8 cellular contexts compared by ENCODE assay signal in genomic region chr16:66521951-66522771, GRCh38. TPM values are rescaled to one million over a fixed set of nuclear protein-coding genes. Genes with fewer than 3 reads are reported as not detected.
DNase-seq lines count a peak whose midpoint lies in the region; ATAC-seq, FAIRE-seq and TF ChIP-seq lines count a peak whose summit lies in the region.

No MANE protein-coding gene starts in this region.

- no peak for TF ChIP-seq CTCF in kidney (IDR thresholded peaks at IDR 0.05; ENCODE audit: borderline replicate concordance, extremely low read depth, insufficient read depth)
- TF ChIP-seq CTCF in BE2C (IDR thresholded peaks at IDR 0.05; ENCODE audit: low read depth, low read length) = no peak

- peaks cover 0 to 8% of the 10 kb centered on the region in 2 donors for H3K36me3 Mint-ChIP-seq in activated naive CD4-positive, alpha-beta T cell treated with anti-CD3 and anti-CD28 coated beads, Interleukin-2, amount 50 U/mL, for 72 hours

- H3K9me3 ChIP-seq in kidney (ENCODE audit: control insufficient read depth in 1 of 2, low read length in 2 of 2) (no peaks in the 10 kb centered on the region), BE2C (no peaks in the 10 kb centered on the region)

- FAIRE-seq in kidney (lab: Jason Lieb, UNC) = no peak

- DNase-seq in SK-MEL-5 (ENCODE audit: low read depth, low spot score) (peak; percentile 77), kidney (peak; percentile 86), BE2C (no peak)
- DNase-seq in activated naive CD4-positive, alpha-beta T cell treated with anti-CD3 and anti-CD28 coated beads, Interleukin-2, amount 50 U/mL, for 72 hours (ENCODE audit: low spot score in 2 of 2) = peak; percentile 84 to 98
- DNase-seq in stimulated activated CD8-positive, alpha-beta memory T cell treated with anti-CD3 and anti-CD28 coated beads, Interleukin-2, amount 100 ng/mL, for 1 hour (ENCODE audit: low read depth in 2 of 2) = peak; percentile 85 to 86

- H3K4me3 ChIP-seq in kidney (ENCODE audit: low read length in 2 of 2) (no peak overlapping the region), BE2C (ENCODE audit: low read depth, low read length) (no peak overlapping the region)

- in situ Hi-C loops in SK-MEL-5 (cut with HindIII; ENCODE audit: low pct_unique_long_range_greater_than_20kb, low sequenced_read_pairs) = no loop called here

- no peaks in the 10 kb centered on the region for H3K9me3 Mint-ChIP-seq in activated naive CD4-positive, alpha-beta T cell treated with anti-CD3 and anti-CD28 coated beads, Interleukin-2, amount 50 U/mL, for 72 hours

- no peaks in the 10 kb centered on the region for H3K27me3 ChIP-seq in BE2C

- H3K36me3 ChIP-seq in kidney (ENCODE audit: control insufficient read depth in 1 of 2, insufficient read depth in 2 of 2, low read length in 2 of 2) = peaks cover 2 to 16% of the 10 kb centered on the region in 2 donors
- H3K36me3 ChIP-seq in BE2C = no peaks in the 10 kb centered on the region

- H3K4me1 ChIP-seq in kidney (ENCODE audit: control insufficient read depth in 1 of 2, insufficient read depth in 1 of 2, low read depth in 1 of 2, low read length in 2 of 2) = peaks cover 15 to 23% of the 10 kb centered on the region in 2 donors
- peaks cover 5% of the 10 kb centered on the region for H3K4me1 ChIP-seq in BE2C

- intact Hi-C loops in kidney (cut with DNase I) = no loop called here

- ATAC-seq in GM18502 (IDR thresholded peaks at IDR 0.05; ENCODE audit: poor library complexity, unreplicated experiment) (peak; percentile 74), HG03060 (IDR thresholded peaks at IDR 0.05; ENCODE audit: low read depth, unreplicated experiment) (peak; percentile 52), HG02970 (IDR thresholded peaks at IDR 0.05; ENCODE audit: low FRiP score, unreplicated experiment) (no peak)
- peak; percentile 94 for ATAC-seq in activated naive CD4-positive, alpha-beta T cell treated with anti-CD3 and anti-CD28 coated beads, Interleukin-2, amount 50 U/mL, for 72 hours

- peak overlapping the region; percentile 91 to 97 for H3K27ac Mint-ChIP-seq in activated naive CD4-positive, alpha-beta T cell treated with anti-CD3 and anti-CD28 coated beads, Interleukin-2, amount 50 U/mL, for 72 hours

- H3K27ac ChIP-seq in kidney (ENCODE audit: low read depth in 2 of 2, low read length in 2 of 2) = peak overlapping the region in 1 of 2 donors; percentile 34

- no peak overlapping the region for H3K9ac ChIP-seq in kidney (ENCODE audit: low read length in 2 of 2)

RNA-seq across cellular contexts. Expression of gene TK2, which starts 27.8 kb away (rescaled TPM):
- total RNA-seq in SK-MEL-5 (2014; rRNA removed; shearing (Covaris generic)) = 19.7 and 23.6 TPM in 2 replicates
- 19.3 and 19.4 TPM in 2 replicates for polyA plus RNA-seq in SK-MEL-5 (2015; cell fraction: cytosol; rRNA removed)
- polyA plus RNA-seq in SK-MEL-5 (2015; cell fraction: nucleus; rRNA removed) = 43.9 and 50.5 TPM in 2 replicates
- total RNA-seq in activated naive CD4-positive, alpha-beta T cell treated with anti-CD3 and anti-CD28 coated beads, Interleukin-2, amount 50 U/mL, for 72 hours = 1 to 10 TPM; 2.7 to 9.1 TPM
- 44.2 TPM for total RNA-seq in kidney
- 31.0 TPM for polyA plus RNA-seq in kidney (ENCODE audit: insufficient read depth, low read depth, low replicate concordance)
- polyA plus RNA-seq in BE2C (2012; ENCODE audit: insufficient read depth, insufficient read length, low read depth) = 13.7 TPM

RNA-seq across cellular contexts. Expression of gene CKLF, which starts 30.2 kb away (rescaled TPM):
- 86.7 and 87.6 TPM in 2 replicates for total RNA-seq in SK-MEL-5 (2014; rRNA removed; shearing (Covaris generic))
- polyA plus RNA-seq in SK-MEL-5 (2015; cell fraction: cytosol; rRNA removed) = 94.2 and 126 TPM in 2 replicates
- polyA plus RNA-seq in SK-MEL-5 (2015; cell fraction: nucleus; rRNA removed) = 12.3 and 32.0 TPM in 2 replicates
- total RNA-seq in activated naive CD4-positive, alpha-beta T cell treated with anti-CD3 and anti-CD28 coated beads, Interleukin-2, amount 50 U/mL, for 72 hours = 100 to 1,000 TPM; 117 to 136 TPM
- 42.4 TPM for total RNA-seq in kidney
- 28.7 TPM for polyA plus RNA-seq in kidney (ENCODE audit: insufficient read depth, low read depth, low replicate concordance)
- 24.1 TPM for polyA plus RNA-seq in BE2C (2012; ENCODE audit: insufficient read depth, insufficient read length, low read depth)

RNA-seq across cellular contexts. Expression of gene CMTM1, which starts 44.1 kb away (rescaled TPM):
- total RNA-seq in SK-MEL-5 (2014; rRNA removed; shearing (Covaris generic)) = 0.77 and 1.1 TPM in 2 replicates
- polyA plus RNA-seq in SK-MEL-5 (2015; cell fraction: cytosol; rRNA removed) = 0.94 and 1.1 TPM in 2 replicates
- polyA plus RNA-seq in SK-MEL-5 (2015; cell fraction: nucleus; rRNA removed) = 1.4 and 5.2 TPM in 2 replicates
- 10 to 100 TPM; 13.0 to 13.1 TPM for total RNA-seq in activated naive CD4-positive, alpha-beta T cell treated with anti-CD3 and anti-CD28 coated beads, Interleukin-2, amount 50 U/mL, for 72 hours
- 4.6 TPM for total RNA-seq in kidney
- not detected for polyA plus RNA-seq in kidney (ENCODE audit: insufficient read depth, low read depth, low replicate concordance)
- polyA plus RNA-seq in BE2C (2012; ENCODE audit: insufficient read depth, insufficient read length, low read depth) = 9.5 TPM

RNA-seq across cellular contexts. Expression of gene CMTM2, which starts 57.1 kb away (rescaled TPM):
- not detected in 2 replicates for total RNA-seq in SK-MEL-5 (2014; rRNA removed; shearing (Covaris generic))
- 0.66 TPM in 1 of 2 replicates, not detected in the other for polyA plus RNA-seq in SK-MEL-5 (2015; cell fraction: cytosol; rRNA removed)
- polyA plus RNA-seq in SK-MEL-5 (2015; cell fraction: nucleus; rRNA removed) = 0.38 TPM in 1 of 2 replicates, not detected in the other
- 1 to 10 TPM in 1 of 2 donors, under 1 TPM in 1; 0.87 to 1.1 TPM for total RNA-seq in activated naive CD4-positive, alpha-beta T cell treated with anti-CD3 and anti-CD28 coated beads, Interleukin-2, amount 50 U/mL, for 72 hours
- total RNA-seq in kidney = 0.25 TPM
- not detected for polyA plus RNA-seq in kidney (ENCODE audit: insufficient read depth, low read depth, low replicate concordance)
- polyA plus RNA-seq in BE2C (2012; ENCODE audit: insufficient read depth, insufficient read length, low read depth) = not detected
